1 cellular context compared by ENCODE assay signal in the genomic region with DNA sequence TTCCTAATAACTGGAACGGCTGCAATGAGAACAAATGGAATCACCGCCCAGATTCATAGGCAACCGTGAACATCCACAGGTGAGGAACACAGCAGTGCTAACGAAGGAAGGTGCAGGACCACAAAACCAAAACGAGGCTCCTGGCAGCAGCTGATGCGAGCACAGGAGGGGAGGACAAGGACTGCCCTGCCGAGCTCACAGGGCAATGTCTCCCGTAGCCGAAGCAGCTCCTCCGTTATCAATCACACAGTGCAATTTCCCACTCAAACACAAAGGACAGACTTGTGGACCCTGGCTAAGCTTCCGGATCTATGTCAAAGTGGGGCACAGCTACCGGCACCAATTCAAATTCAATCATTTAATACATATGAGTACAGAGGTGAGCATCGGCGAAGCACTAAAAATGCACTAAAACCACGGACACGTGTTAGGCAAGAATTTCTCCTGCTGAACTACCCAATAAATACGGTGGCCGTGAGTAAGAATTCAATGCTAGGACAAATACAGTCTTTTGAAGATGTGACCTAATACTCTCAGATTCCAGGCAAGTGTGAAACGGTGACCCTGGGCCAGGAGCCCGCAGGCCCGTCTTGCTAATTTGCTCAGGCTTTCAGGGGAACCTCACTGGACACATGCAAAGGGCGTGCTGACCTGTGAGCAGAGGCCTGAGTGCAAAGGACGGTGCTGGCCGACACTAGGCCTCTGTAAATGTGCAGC.
TF ChIP-seq lines count a peak whose summit lies in the region.

No MANE protein-coding gene starts in this region.

TF ChIP-seq in H1, 55 proteins besides CTCF, POLR2A, EP300 and RAD21:
- no peak for TF ChIP-seq CBX5 (IDR thresholded peaks at IDR 0.05; ENCODE audit: low read depth, low read length)
- TF ChIP-seq CREB1 (IDR thresholded peaks at IDR 0.05) = no peak
- TF ChIP-seq SP4 (IDR thresholded peaks at IDR 0.05; ENCODE audit: low read length) = no peak
- no peak for TF ChIP-seq TEAD4 (IDR thresholded peaks at IDR 0.05; ENCODE audit: low read depth, low read length)
- TF ChIP-seq, protein P1, sequence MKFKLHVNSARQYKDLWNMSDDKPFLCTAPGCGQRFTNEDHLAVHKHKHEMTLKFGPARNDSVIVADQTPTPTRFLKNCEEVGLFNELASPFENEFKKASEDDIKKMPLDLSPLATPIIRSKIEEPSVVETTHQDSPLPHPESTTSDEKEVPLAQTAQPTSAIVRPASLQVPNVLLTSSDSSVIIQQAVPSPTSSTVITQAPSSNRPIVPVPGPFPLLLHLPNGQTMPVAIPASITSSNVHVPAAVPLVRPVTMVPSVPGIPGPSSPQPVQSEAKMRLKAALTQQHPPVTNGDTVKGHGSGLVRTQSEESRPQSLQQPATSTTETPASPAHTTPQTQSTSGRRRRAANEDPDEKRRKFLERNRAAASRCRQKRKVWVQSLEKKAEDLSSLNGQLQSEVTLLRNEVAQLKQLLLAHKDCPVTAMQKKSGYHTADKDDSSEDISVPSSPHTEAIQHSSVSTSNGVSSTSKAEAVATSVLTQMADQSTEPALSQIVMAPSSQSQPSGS (IDR thresholded peaks at IDR 0.05; ENCODE audit: low read length) = no peak
- no peak for TF ChIP-seq SIN3A (conservative IDR thresholded peaks at IDR 0.05 in 1 of 2, IDR thresholded peaks at IDR 0.05 in 1 of 2; ENCODE audit: low read depth in 1 of 2, low read length in 2 of 2)
- no peak for TF ChIP-seq CHD2 (IDR thresholded peaks at IDR 0.05; ENCODE audit: low read length)
- no peak for TF ChIP-seq EZH2 (IDR thresholded peaks at IDR 0.05; ENCODE audit: low read depth, low read length, severe bottlenecking)
- TF ChIP-seq GABPA (IDR thresholded peaks at IDR 0.05; ENCODE audit: borderline replicate concordance, insufficient read depth, low read length) = no peak
- TF ChIP-seq SIRT6 (IDR thresholded peaks at IDR 0.05; ENCODE audit: low read length) = no peak
